7 cellular contexts compared by ENCODE assay signal in the genomic region with DNA sequence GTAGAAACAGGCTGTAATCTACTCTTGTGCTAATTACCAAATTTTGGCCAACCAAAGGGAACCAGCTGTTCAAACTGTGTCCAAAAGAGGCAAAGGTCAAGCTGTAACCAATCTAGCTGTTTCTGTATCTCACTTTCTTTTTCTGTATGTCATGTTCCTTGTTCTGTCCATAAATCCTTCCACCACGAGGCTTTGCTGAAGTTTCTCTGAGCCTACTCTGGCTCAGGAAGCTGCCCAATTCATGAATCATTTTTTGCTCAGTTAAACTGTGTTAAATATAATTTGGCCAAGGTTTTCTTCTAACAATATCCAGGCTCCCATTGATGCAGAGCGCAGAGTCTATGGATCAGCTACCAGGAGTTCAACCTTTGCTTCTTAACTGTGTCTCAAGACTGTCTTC.
"Had no signal": no experiment of that assay in that cellular context is flagged by ENCODE, and none has a peak within 500 bp of the region (broad histone marks: within the 10 kb centered on the region; RNA-seq: fewer than 3 reads in every experiment).

No MANE protein-coding gene starts in this region.

- H3K9me3 ChIP-seq: HAP-1 had no signal

- H3K27ac ChIP-seq: GM23248 had no signal

- DNase-seq: GM23248, GOT3, H7, KG1 had no signal

- ATAC-seq: HCT116, HepG2 had no signal

- H3K4me3 ChIP-seq: GM23248, HAP-1 had no signal

- H3K9ac ChIP-seq: GM23248 had no signal

- H3K4me1 ChIP-seq: HAP-1 had no signal

- H3K36me3 ChIP-seq: HAP-1 had no signal

- FAIRE-seq: HepG2 had no signal

- H2AFZ ChIP-seq: GM23248 had no signal
